2 cellular contexts compared by ENCODE assay signal in the genomic region with DNA sequence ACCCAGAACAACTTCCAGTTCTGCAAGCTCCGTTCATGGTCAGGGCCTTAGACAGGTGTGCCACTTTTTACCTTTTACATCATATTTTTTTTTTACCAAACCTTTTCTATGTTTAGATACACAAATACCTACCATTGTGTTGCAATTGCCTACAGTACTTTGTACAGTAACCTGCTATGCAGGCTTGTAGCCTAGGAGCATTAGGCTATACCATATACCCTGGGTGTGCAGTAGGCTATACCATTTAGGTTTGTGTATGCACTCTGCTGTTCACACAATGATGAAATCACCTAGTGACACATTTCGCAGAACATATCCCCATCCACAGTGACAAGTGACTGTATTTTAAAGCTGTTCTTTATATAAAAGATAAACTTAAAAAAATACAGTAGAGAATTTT.
A peak's percentile ranks its signal among the peaks of the same experiment; 100 is the strongest.
TF ChIP-seq lines count a peak whose summit lies in the region.

No MANE protein-coding gene starts in this region.

TF ChIP-seq in HepG2, 621 proteins besides CTCF, POLR2A, EP300 and RAD21:
- TF ChIP-seq CEBPB (IDR thresholded peaks at IDR 0.05; ENCODE audit: borderline replicate concordance, low read depth, low read length), result peak; percentile 54
- TF ChIP-seq CEBPG (CRISPR knock-in tag; IDR thresholded peaks at IDR 0.05), result peak; percentile 42; the same call in 1 of the 2 replicates
- TF ChIP-seq SMC3 (IDR thresholded peaks at IDR 0.05; ENCODE audit: low read length), result 0 out of 2 replicates have a peak, but pooled peaks have one; percentile 12
- TF ChIP-seq HMG20B (CRISPR knock-in tag; conservative IDR thresholded peaks at IDR 0.05), result no peak
- TF ChIP-seq, protein P1, sequence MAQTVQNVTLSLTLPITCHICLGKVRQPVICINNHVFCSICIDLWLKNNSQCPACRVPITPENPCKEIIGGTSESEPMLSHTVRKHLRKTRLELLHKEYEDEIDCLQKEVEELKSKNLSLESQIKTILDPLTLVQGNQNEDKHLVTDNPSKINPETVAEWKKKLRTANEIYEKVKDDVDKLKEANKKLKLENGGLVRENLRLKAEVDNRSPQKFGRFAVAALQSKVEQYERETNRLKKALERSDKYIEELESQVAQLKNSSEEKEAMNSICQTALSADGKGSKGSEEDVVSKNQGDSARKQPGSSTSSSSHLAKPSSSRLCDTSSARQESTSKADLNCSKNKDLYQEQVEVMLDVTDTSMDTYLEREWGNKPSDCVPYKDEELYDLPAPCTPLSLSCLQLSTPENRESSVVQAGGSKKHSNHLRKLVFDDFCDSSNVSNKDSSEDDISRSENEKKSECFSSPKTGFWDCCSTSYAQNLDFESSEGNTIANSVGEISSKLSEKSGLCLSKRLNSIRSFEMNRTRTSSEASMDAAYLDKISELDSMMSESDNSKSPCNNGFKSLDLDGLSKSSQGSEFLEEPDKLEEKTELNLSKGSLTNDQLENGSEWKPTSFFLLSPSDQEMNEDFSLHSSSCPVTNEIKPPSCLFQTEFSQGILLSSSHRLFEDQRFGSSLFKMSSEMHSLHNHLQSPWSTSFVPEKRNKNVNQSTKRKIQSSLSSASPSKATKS (CRISPR knock-in tag; IDR thresholded peaks at IDR 0.05), result no peak
- TF ChIP-seq, protein P2, sequence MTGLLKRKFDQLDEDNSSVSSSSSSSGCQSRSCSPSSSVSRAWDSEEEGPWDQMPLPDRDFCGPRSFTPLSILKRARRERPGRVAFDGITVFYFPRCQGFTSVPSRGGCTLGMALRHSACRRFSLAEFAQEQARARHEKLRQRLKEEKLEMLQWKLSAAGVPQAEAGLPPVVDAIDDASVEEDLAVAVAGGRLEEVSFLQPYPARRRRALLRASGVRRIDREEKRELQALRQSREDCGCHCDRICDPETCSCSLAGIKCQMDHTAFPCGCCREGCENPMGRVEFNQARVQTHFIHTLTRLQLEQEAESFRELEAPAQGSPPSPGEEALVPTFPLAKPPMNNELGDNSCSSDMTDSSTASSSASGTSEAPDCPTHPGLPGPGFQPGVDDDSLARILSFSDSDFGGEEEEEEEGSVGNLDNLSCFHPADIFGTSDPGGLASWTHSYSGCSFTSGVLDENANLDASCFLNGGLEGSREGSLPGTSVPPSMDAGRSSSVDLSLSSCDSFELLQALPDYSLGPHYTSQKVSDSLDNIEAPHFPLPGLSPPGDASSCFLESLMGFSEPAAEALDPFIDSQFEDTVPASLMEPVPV (CRISPR knock-in tag; IDR thresholded peaks at IDR 0.05), result no peak
- TF ChIP-seq, protein P3, sequence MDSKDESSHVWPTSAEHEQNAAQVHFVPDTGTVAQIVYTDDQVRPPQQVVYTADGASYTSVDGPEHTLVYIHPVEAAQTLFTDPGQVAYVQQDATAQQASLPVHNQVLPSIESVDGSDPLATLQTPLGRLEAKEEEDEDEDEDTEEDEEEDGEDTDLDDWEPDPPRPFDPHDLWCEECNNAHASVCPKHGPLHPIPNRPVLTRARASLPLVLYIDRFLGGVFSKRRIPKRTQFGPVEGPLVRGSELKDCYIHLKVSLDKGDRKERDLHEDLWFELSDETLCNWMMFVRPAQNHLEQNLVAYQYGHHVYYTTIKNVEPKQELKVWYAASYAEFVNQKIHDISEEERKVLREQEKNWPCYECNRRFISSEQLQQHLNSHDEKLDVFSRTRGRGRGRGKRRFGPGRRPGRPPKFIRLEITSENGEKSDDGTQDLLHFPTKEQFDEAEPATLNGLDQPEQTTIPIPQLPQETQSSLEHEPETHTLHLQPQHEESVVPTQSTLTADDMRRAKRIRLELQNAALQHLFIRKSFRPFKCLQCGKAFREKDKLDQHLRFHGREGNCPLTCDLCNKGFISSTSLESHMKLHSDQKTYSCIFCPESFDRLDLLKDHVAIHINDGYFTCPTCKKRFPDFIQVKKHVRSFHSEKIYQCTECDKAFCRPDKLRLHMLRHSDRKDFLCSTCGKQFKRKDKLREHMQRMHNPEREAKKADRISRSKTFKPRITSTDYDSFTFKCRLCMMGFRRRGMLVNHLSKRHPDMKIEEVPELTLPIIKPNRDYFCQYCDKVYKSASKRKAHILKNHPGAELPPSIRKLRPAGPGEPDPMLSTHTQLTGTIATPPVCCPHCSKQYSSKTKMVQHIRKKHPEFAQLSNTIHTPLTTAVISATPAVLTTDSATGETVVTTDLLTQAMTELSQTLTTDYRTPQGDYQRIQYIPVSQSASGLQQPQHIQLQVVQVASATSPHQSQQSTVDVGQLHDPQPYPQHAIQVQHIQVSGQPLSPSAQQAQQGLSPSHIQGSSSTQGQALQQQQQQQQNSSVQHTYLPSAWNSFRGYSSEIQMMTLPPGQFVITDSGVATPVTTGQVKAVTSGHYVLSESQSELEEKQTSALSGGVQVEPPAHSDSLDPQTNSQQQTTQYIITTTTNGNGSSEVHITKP (CRISPR knock-in tag; IDR thresholded peaks at IDR 0.05; ENCODE audit: low read depth), result peak; percentile 90; the same call in 1 of the 2 replicates
- TF ChIP-seq RFX5 (IDR thresholded peaks at IDR 0.05; ENCODE audit: low read depth, low read length), result peak; percentile 58; the same call in 1 of the 2 replicates
- TF ChIP-seq, protein P4, sequence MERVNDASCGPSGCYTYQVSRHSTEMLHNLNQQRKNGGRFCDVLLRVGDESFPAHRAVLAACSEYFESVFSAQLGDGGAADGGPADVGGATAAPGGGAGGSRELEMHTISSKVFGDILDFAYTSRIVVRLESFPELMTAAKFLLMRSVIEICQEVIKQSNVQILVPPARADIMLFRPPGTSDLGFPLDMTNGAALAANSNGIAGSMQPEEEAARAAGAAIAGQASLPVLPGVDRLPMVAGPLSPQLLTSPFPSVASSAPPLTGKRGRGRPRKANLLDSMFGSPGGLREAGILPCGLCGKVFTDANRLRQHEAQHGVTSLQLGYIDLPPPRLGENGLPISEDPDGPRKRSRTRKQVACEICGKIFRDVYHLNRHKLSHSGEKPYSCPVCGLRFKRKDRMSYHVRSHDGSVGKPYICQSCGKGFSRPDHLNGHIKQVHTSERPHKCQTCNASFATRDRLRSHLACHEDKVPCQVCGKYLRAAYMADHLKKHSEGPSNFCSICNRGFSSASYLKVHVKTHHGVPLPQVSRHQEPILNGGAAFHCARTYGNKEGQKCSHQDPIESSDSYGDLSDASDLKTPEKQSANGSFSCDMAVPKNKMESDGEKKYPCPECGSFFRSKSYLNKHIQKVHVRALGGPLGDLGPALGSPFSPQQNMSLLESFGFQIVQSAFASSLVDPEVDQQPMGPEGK (CRISPR knock-in tag; IDR thresholded peaks at IDR 0.05), result no peak
- peak; percentile 17; the same call in 1 of the 2 replicates for TF ChIP-seq HNF4A (CRISPR knock-in tag; IDR thresholded peaks at IDR 0.05)
- TF ChIP-seq SATB2 (CRISPR knock-in tag; IDR thresholded peaks at IDR 0.05), result no peak
- peak; percentile 59; the same call in 1 of the 2 replicates for TF ChIP-seq BHLHE40 (IDR thresholded peaks at IDR 0.05; ENCODE audit: low read length)

TF ChIP-seq in GM12891, 5 proteins besides CTCF, POLR2A, EP300 and RAD21:
- TF ChIP-seq PAX5 (IDR thresholded peaks at IDR 0.05; ENCODE audit: insufficient read depth, low read length, severe bottlenecking) (no peak), POLR2AphosphoS5 (IDR thresholded peaks at IDR 0.05; ENCODE audit: low read depth, low read length) (no peak), POU2F2 (IDR thresholded peaks at IDR 0.05; ENCODE audit: low read depth, low read length) (no peak), TAF1 (IDR thresholded peaks at IDR 0.05; ENCODE audit: low read depth, low read length) (no peak), SPI1 (IDR thresholded peaks at IDR 0.05; ENCODE audit: low read depth, low read length) (no peak)
